In the genomic region with DNA sequence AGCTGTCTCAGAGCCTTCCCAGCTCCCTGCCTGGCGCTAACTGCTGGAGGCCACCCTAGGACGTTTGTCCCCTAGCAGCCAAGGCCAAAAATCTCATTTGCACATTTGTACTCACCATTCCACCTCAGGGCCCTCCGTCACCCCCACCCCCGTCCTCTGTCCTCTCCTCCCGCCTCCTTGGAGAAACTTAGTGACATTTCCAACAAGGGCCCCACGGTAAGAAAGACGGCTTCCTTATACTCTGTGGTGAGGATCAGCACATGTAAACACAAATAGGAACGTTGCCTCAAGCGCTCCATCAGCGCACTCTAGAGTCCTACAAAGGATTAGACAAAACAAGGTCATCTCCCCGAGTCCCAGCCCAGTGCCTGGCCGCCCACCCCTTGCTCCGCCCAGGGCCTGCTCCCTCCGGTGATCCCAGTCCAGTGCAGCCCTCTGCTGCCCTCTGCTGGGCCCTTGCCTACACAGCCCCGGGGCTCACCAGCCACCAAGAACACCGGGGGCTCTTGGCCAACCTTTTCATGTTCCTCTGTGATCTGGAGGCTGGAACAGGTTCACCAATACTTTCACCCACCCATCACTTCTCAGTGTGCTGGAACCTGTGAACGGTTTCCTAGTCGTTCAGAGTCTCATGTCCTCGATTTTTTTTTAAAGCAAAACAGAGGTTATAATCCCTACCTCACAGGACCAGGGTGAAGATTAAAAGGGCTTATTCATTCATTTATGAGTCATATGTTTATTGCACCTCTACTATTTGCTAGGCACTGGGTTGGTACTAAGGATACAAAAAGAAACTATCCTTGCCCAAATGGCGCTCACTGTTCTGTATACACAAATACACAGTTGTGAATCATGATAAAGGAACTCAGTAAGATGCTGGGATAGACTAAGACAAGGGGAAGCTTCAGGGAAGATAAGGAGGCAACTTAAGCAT, we compare ENCODE assay signal across 8 cellular contexts. TPM values are rescaled to one million over a fixed set of nuclear protein-coding genes. Genes with fewer than 3 reads are reported as not detected.
DNase-seq lines count a peak whose midpoint lies in the region; ATAC-seq and TF ChIP-seq lines count a peak whose summit lies in the region.

No MANE protein-coding gene starts in this region.

- in situ Hi-C loops in KBM-7 (cut with MboI; ENCODE audit: low pct_unique_long_range_greater_than_20kb, low sequenced_read_pairs): loop anchor here (10.0 to 25.0 kb wide), 2 partner anchors 98 to 331 kb away; no protein-coding TSS in a partner anchor

- peaks cover 10% of the 10 kb centered on the region for H3K27me3 Mint-ChIP-seq in activated T-cell treated with anti-CD3 and anti-CD28 coated beads, Interleukin-2, amount 50 U/mL, for 4 hours (ENCODE audit: low read depth)

- no TSS peak for BruUV-seq in PC-9 (replicated peaks; lab: Mats Ljungman, UMichigan)

- H3K79me2 ChIP-seq in PC-9 (ENCODE audit: low read depth): no peaks in the 10 kb centered on the region

- H3K4me2 ChIP-seq in PC-9: peak overlapping the region; percentile 67

- H3K36me3 ChIP-seq in PC-9 (ENCODE audit: low read depth): no peaks in the 10 kb centered on the region
- no peaks in the 10 kb centered on the region for H3K36me3 ChIP-seq in esophagus muscularis mucosa
- H3K36me3 ChIP-seq in muscle layer of duodenum (ENCODE audit: control insufficient read depth in 1 of 2, insufficient read depth in 2 of 2, low read length in 2 of 2): no peaks in the 10 kb centered on the region

- no peaks in the 10 kb centered on the region for H3K9me2 ChIP-seq in PC-9 (ENCODE audit: insufficient read depth)

- H3K9me3 ChIP-seq in PC-9 (ENCODE audit: insufficient read depth, low read depth) (no peaks in the 10 kb centered on the region; the same call in 1 of the 2 replicates), esophagus muscularis mucosa (no peaks in the 10 kb centered on the region), muscle layer of duodenum (ENCODE audit: control insufficient read depth in 1 of 2, low read length in 2 of 2) (no peaks in the 10 kb centered on the region)

- ATAC-seq in GM21786 (IDR thresholded peaks at IDR 0.05; ENCODE audit: unreplicated experiment): peak; percentile 99
- ATAC-seq in activated T-cell treated with anti-CD3 and anti-CD28 coated beads, Interleukin-2, amount 50 U/mL, for 4 hours: peak; percentile 99

- peak overlapping the region; percentile 33 for H3K4me3 Mint-ChIP-seq in activated T-cell treated with anti-CD3 and anti-CD28 coated beads, Interleukin-2, amount 50 U/mL, for 4 hours

- CTCF ChIA-PET in PC-9 (lab: Charles Lee): interaction anchor here (0.6 to 1.9 kb wide), 4 partner anchors 195 to 330 kb away, joined by 3 to 13 read pairs (median 6); a partner anchor contains a TSS

- 0 out of 2 replicates have a peak overlapping the region, but pooled peaks have one; percentile 48 for H2AFZ ChIP-seq in PC-9

- H3K27me3 ChIP-seq in PC-9 (ENCODE audit: insufficient read depth, low read depth) (no peaks in the 10 kb centered on the region), esophagus muscularis mucosa (no peaks in the 10 kb centered on the region), muscle layer of duodenum (ENCODE audit: low read depth, low read length) (no peaks in the 10 kb centered on the region)

- H3K27ac ChIP-seq in PC-9 (peak overlapping the region; percentile 78), esophagus muscularis mucosa (replicated peaks in 1 of 4) (peak overlapping the region; percentile 68 to 83 (median 76)), muscle layer of duodenum (ENCODE audit: low read length) (peak overlapping the region; percentile 75)

- TF ChIP-seq EP300 in esophagus muscularis mucosa (IDR thresholded peaks at IDR 0.05): no peak

- H3K4me1 ChIP-seq in PC-9 (replicated peaks; ENCODE audit: insufficient read depth) (peaks cover 5% of the 10 kb centered on the region; the same call in 1 of the 2 replicates), esophagus muscularis mucosa (peaks cover 6 to 34% (median 31%) of the 10 kb centered on the region in 4 donors), muscle layer of duodenum (ENCODE audit: control insufficient read depth in 1 of 2, insufficient read depth in 2 of 2, low read length in 2 of 2) (peaks cover 3 to 6% of the 10 kb centered on the region in 2 donors)

- H3K4me3 ChIP-seq in PC-9 (peak overlapping the region; percentile 39; the same call in 1 of the 2 replicates), esophagus muscularis mucosa (peak overlapping the region; percentile 20 to 37 (median 34)), muscle layer of duodenum (ENCODE audit: low read depth in 1 of 2, low read length in 2 of 2) (peak overlapping the region; percentile 33 to 43)

- peak; percentile 85 for DNase-seq in DMS53 treated with DMSO at 0.1 percent for 48 hours (lab: John Stamatoyannopoulos, UW; ENCODE audit: unreplicated experiment)
- DNase-seq in KBM-7: peak; percentile 97
- DNase-seq in PC-9: peak; percentile 90 to 93
- peak; percentile 85 for DNase-seq in activated T-cell treated with anti-CD3 and anti-CD28 coated beads, Interleukin-2, amount 50 U/mL, for 4 hours
- DNase-seq in esophagus muscularis mucosa (ENCODE audit: extremely low spot score): peak; percentile 99
- peak; percentile 95 for DNase-seq in stimulated activated CD8-positive, alpha-beta memory T cell treated with anti-CD3 and anti-CD28 coated beads, Interleukin-4, amount 100 ng/mL, for 48 hours

- WGBS in esophagus muscularis mucosa: 11% methylated on average over 17 of the region's 20 CpGs

- TF ChIP-seq CTCF in PC-9 (conservative IDR thresholded peaks at IDR 0.05) (peak; percentile 90), esophagus muscularis mucosa (IDR thresholded peaks at IDR 0.05) (peak; percentile 97 to 100 (median 99))

- peaks cover 6% of the 10 kb centered on the region; the same call in 1 of the 2 replicates for H3F3A ChIP-seq in PC-9 (ENCODE audit: insufficient read depth, low read depth)

- H3K4me1 Mint-ChIP-seq in activated T-cell treated with anti-CD3 and anti-CD28 coated beads, Interleukin-2, amount 50 U/mL, for 4 hours (ENCODE audit: low read depth): peaks cover 15% of the 10 kb centered on the region

- H3K36me3 Mint-ChIP-seq in activated T-cell treated with anti-CD3 and anti-CD28 coated beads, Interleukin-2, amount 50 U/mL, for 4 hours (ENCODE audit: insufficient read depth): no peaks in the 10 kb centered on the region

- H4K20me1 ChIP-seq in PC-9 (ENCODE audit: insufficient read depth): no peaks in the 10 kb centered on the region

- POLR2A ChIA-PET in PC-9 (lab: Charles Lee; ENCODE audit: unreplicated experiment): no interaction called here

- no peak for TF ChIP-seq POLR2A in esophagus muscularis mucosa (IDR thresholded peaks at IDR 0.05; ENCODE audit: low read depth)

- no peaks in the 10 kb centered on the region for H3K9me3 Mint-ChIP-seq in activated T-cell treated with anti-CD3 and anti-CD28 coated beads, Interleukin-2, amount 50 U/mL, for 4 hours

- intact Hi-C loops in PC-9 (cut with micrococcal nuclease; ENCODE audit: unreplicated experiment): loop anchor here (1.0 to 5.0 kb wide), 9 partner anchors 81 to 528 kb away; a partner anchor contains a TSS
- intact Hi-C loops in esophagus muscularis mucosa (cut with DNase I): loop anchor here (1.0 to 5.0 kb wide), 5 partner anchors 110 to 329 kb away; a partner anchor contains a TSS

RNA-seq across cellular contexts. Expression of a gene that starts 15.2 kb away (rescaled TPM):
- 11.1 and 19.7 TPM in 2 replicates for total RNA-seq in PC-9 (2021)
- total RNA-seq in activated T-cell treated with anti-CD3 and anti-CD28 coated beads, Interleukin-2, amount 50 U/mL, for 4 hours: 10 to 100 TPM; 51.9 to 56.0 (median 53.9) TPM
- total RNA-seq in esophagus muscularis mucosa: 10 to 100 TPM; 17.9 to 26.6 (median 19.4) TPM

RNA-seq across cellular contexts. Expression of a gene that starts 42.2 kb away (rescaled TPM):
- total RNA-seq in PC-9 (2021): 0.65 and 1.3 TPM in 2 replicates
- under 1 TPM; 0.08 to 0.14 (median 0.08) TPM for total RNA-seq in activated T-cell treated with anti-CD3 and anti-CD28 coated beads, Interleukin-2, amount 50 U/mL, for 4 hours
- 100 to 1,000 TPM; 205 to 338 (median 276) TPM for total RNA-seq in esophagus muscularis mucosa

Comparison
In these comparisons a context has a peak if more than half of its experiments do, and no peak if none do; other contexts are left out.
1. Peak in every context shown above with its lines: DNase-seq, ATAC-seq, H3K4me3 ChIP-seq and H3K27ac ChIP-seq.
2. RNA of a gene that starts 42.2 kb away (total RNA-seq): 205 to 338 TPM in esophagus muscularis mucosa; 0.65 to 1.3 TPM in PC-9 and 0.08 to 0.14 TPM in activated T-cell treated with anti-CD3 and anti-CD28 coated beads, Interleukin-2, amount 50 U/mL, for 4 hours; every median in the first group is over 10 times any median in the second.